Comparison of ENCODE assay signal across 8 cellular contexts in genomic region chr9:80175286-80175906, GRCh38.
DNase-seq lines count a peak whose midpoint lies in the region; ATAC-seq and TF ChIP-seq lines count a peak whose summit lies in the region.

No MANE protein-coding gene starts in this region.

- no peaks in the 10 kb centered on the region for H3K36me3 ChIP-seq in aorta (ENCODE audit: control insufficient read depth in 1 of 2, insufficient read depth in 2 of 2, low read length in 1 of 2)

- 2% methylated on average over 1 of the region's 1 CpG for WGBS in aorta, 2 donors

- H3K27me3 ChIP-seq in aorta (ENCODE audit: control insufficient read depth in 1 of 2, insufficient read depth in 2 of 2, low read length in 1 of 2) = no peaks in the 10 kb centered on the region

- H3K9me3 ChIP-seq in aorta (ENCODE audit: control insufficient read depth, low read length) = peaks cover 6% of the 10 kb centered on the region

- no peaks in the 10 kb centered on the region for H3K4me1 ChIP-seq in aorta (ENCODE audit: control insufficient read depth in 1 of 2, insufficient read depth in 2 of 2, low read length in 2 of 2)

- no peak overlapping the region for H3K27ac ChIP-seq in aorta (ENCODE audit: low read depth in 1 of 2, low read length in 2 of 2)

- intact Hi-C loops in aorta (cut with DNase I) = loop anchor here in 1 of 2 donors (10.0 kb wide), 1 partner anchor 701 kb away; no protein-coding TSS in a partner anchor

- H3K4me3 ChIP-seq in astrocyte of the cerebellum (ENCODE audit: low read depth, low read length) (no peak overlapping the region), aorta (ENCODE audit: low read length in 2 of 2) (no peak overlapping the region)

- TF ChIP-seq CTCF in astrocyte of the cerebellum (IDR thresholded peaks at IDR 0.05; ENCODE audit: low read depth, low read length, missing control alignments) = peak; percentile 52

- in situ Hi-C loops in Caki2 (cut with HindIII; ENCODE audit: low pct_unique_long_range_greater_than_20kb, low sequenced_read_pairs) (no loop called here), astrocyte of the cerebellum (cut with HindIII; ENCODE audit: low sequenced_read_pairs) (no loop called here)

- DNase-seq in Caki2 (ENCODE audit: low read depth) (peak; percentile 6), NCI-H2029 treated with DMSO at 0.1 percent for 48 hours (lab: John Stamatoyannopoulos, UW) (peak; percentile 57), astrocyte of the cerebellum (ENCODE audit: low read depth) (peak; percentile 23), kidney tubule cell (ENCODE audit: low spot score) (peak; percentile 50), aorta (no peak)
- no peak for DNase-seq in activated naive CD4-positive, alpha-beta T cell (lab: John Stamatoyannopoulos, UW)

- ATAC-seq in GM19438 (IDR thresholded peaks at IDR 0.05; ENCODE audit: low read depth, unreplicated experiment) (peak; percentile 54), HG03442 (IDR thresholded peaks at IDR 0.05; ENCODE audit: unreplicated experiment) (no peak), aorta (ENCODE audit: low FRiP score) (no peak)

Comparison
In these comparisons a context has a peak if more than half of its experiments do, and no peak if none do; other contexts are left out.
1. DNase-seq: peak in Caki2 (single experiment), NCI-H2029 treated with DMSO at 0.1 percent for 48 hours (single experiment), astrocyte of the cerebellum (single experiment) and kidney tubule cell (single experiment); none in activated naive CD4-positive, alpha-beta T cell (0 of 4) and aorta (0 of 2).